In the genomic region with DNA sequence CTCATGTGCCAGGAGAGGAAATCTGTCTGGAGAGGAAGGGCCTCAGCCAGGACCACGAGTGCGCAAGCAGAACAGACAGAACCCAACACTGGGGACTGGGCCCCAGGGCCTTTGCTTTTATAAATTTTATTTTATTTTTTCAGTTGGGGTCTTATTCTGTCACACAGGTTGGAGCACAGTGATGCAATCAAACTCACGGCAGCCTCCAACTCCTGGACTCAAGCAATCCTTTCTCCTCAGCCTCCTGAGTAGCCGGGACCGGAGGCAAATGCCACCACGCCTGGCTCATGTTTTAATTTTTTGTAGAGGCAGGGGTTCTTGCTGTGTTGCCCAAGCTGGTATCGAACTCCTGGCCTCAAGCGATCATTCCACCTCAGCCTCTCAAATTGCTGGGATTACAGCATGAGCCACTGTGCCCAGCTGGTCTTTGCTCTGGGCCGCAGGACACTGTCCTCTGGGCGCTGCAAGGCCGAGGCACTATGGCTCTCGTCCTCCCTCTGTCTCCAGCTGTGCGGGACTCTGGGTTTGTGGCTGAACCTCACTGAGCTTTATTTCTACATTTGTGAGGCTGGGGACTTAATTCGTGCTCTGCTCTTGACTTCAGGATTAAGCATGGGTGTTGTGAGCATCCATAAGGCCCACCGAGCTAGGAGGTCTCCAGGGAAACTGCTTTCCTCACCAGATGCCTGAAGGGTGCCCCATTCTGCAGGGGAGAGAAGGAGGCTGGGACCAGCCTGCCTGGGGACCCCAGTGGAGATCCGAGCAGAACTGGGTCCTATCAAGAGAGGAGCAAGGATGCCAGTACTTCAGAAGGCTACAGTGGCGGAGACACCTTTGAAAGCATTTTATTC, we compare ENCODE assay signal across 20 cellular contexts.
"Had no signal": no experiment of that assay in that cellular context is flagged by ENCODE, and none has a peak within 500 bp of the region (broad histone marks: within the 10 kb centered on the region; RNA-seq: fewer than 3 reads in every experiment).

No MANE protein-coding gene starts in this region.

- H3K27ac ChIP-seq: gastrocnemius medialis, heart left ventricle, right atrium auricular region, upper lobe of right lung, VCaP had no signal

- H3K36me3 Mint-ChIP-seq: activated CD4-positive, alpha-beta memory T cell treated with anti-CD3 and anti-CD28 coated beads for 36 hours; activated naive CD8-positive, alpha-beta T cell; immature natural killer cell; naive thymus-derived CD4-positive, alpha-beta T cell had no signal

- H3K4me1 Mint-ChIP-seq: immature natural killer cell had no signal

- H3K4me3 ChIP-seq: gastrocnemius medialis, heart left ventricle, mucosa of descending colon, right atrium auricular region, smooth muscle cell, upper lobe of right lung had no signal

- H3K9me3 Mint-ChIP-seq: activated CD4-positive, alpha-beta memory T cell treated with anti-CD3 and anti-CD28 coated beads for 36 hours; immature natural killer cell had no signal

- H3K4me3 Mint-ChIP-seq: activated CD4-positive, alpha-beta memory T cell treated with anti-CD3 and anti-CD28 coated beads for 36 hours; activated naive CD8-positive, alpha-beta T cell; immature natural killer cell; naive thymus-derived CD4-positive, alpha-beta T cell had no signal

- H3K36me3 ChIP-seq: gastrocnemius medialis, heart left ventricle, right atrium auricular region, upper lobe of right lung had no signal

- DNase-seq: activated CD4-positive, alpha-beta memory T cell treated with anti-CD3 and anti-CD28 coated beads for 36 hours; activated CD4-positive, alpha-beta T cell treated with anti-CD3 and anti-CD28 coated beads for 1 hour; activated gamma-delta T cell treated with Interleukin-2 at 50 U/mL for 16 hours; activated T-cell treated with anti-CD3 and anti-CD28 coated beads, Interleukin-2, amount 50 U/mL, for 48 hours; amniotic stem cell; central memory CD4-positive, alpha-beta T cell; gastrocnemius medialis; heart left ventricle; immature natural killer cell; mucosa of descending colon; naive thymus-derived CD4-positive, alpha-beta T cell; stimulated activated naive CD8-positive, alpha-beta T cell treated with anti-CD3 and anti-CD28 coated beads, Interleukin-15, Interleukin-2, amounts not matched to agents 100 U/mL and 50 U/mL, for 24 hours; T-helper 1 cell; T1000; upper lobe of right lung had no signal

- H3K4me1 ChIP-seq: gastrocnemius medialis, heart left ventricle, right atrium auricular region, upper lobe of right lung had no signal

- H3K27ac Mint-ChIP-seq: activated CD4-positive, alpha-beta memory T cell treated with anti-CD3 and anti-CD28 coated beads for 36 hours; activated naive CD8-positive, alpha-beta T cell; immature natural killer cell; naive thymus-derived CD4-positive, alpha-beta T cell had no signal

- ATAC-seq: gastrocnemius medialis; heart left ventricle; mucosa of descending colon; naive thymus-derived CD4-positive, alpha-beta T cell; SK-N-SH treated with all-trans-retinoic acid at 6 μM for 48 hours; stimulated activated naive CD8-positive, alpha-beta T cell treated with anti-CD3 and anti-CD28 coated beads, Interleukin-15, Interleukin-2, amounts not matched to agents 100 U/mL and 50 U/mL, for 24 hours; upper lobe of right lung had no signal

- H3K9me3 ChIP-seq: gastrocnemius medialis, heart left ventricle, mucosa of descending colon, right atrium auricular region, upper lobe of right lung had no signal

- H3K27me3 ChIP-seq: right atrium auricular region had no signal

- H3K4me2 ChIP-seq: smooth muscle cell had no signal
